ENCODE assay signal across 21 cellular contexts in the genomic region with DNA sequence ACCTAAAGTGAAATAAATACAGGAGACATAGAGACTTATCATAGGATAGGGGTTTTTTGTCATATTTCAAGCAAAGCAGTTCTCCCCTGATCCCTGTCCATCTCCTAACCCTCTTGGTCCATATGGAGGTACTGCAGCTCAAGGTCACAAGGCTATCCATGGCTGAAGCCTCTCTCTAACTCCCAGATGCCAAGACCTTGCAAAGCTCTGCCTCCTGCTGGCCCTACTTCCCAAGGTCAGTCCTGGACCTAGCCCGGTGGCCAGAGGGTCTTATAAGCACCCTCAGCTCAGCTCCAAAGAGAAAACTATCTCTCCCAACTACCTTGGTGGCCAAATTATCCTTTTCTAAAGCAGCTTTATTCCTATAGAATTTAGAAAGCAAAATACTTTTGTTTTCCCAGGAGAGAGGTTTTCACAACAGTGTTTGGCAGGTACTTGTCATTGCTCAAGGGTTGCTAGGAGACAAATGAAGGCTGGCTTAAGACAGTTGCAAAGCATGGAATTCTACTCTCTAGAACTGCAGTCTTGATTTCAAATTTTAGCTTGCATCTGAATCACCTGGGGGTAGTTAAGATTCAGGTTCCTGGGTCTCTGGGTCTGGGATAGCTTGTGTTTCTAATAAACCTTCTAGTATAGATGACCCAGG.
DNase-seq lines count a peak whose midpoint lies in the region; ATAC-seq and TF ChIP-seq lines count a peak whose summit lies in the region.
"Had no signal": no experiment of that assay in that cellular context is flagged by ENCODE, and none has a peak within 500 bp of the region (broad histone marks: within the 10 kb centered on the region; RNA-seq: fewer than 3 reads in every experiment).

No MANE protein-coding gene starts in this region.

- DNase-seq in activated CD4-positive, alpha-beta T cell treated with anti-CD3 and anti-CD28 coated beads, Interleukin-2, amount 10 ng/mL, durations not matched to agents 7 days and 5 days: no peak
- no peak for DNase-seq in activated CD4-positive, alpha-beta T cell treated with anti-CD3 and anti-CD28 coated beads for 48 hours
- DNase-seq in CD8-positive, alpha-beta T cell: no peak
- DNase-seq in T-cell (no peak), fibroblast of mammary gland (ENCODE audit: low read depth) (peak; percentile 48), T-helper 1 cell (no peak)
- DNase-seq: activated CD4-positive, CD25-positive, alpha-beta regulatory T cell treated with anti-CD3 and anti-CD28 coated beads, Interleukin-2, amount 50 U/mL, for 72 hours; activated naive CD4-positive, alpha-beta T cell treated with anti-CD3 and anti-CD28 coated beads, Interleukin-2, amount 50 U/mL, for 16 hours; DND-41; dorsolateral prefrontal cortex; glutamatergic neuron; NCI-H2107; NCI-H774; occipital lobe; stimulated activated CD4-positive, alpha-beta T cell treated with anti-CD3 and anti-CD28 coated beads, Interleukin-2, amount 100 ng/mL, for 24 hours; upper lobe of left lung had no signal

- no peaks in the 10 kb centered on the region for H3K27me3 ChIP-seq in CD8-positive, alpha-beta T cell (ENCODE audit: insufficient read depth, low read length)
- H3K27me3 ChIP-seq: upper lobe of left lung had no signal

- no peak overlapping the region for H3K27ac ChIP-seq in CD8-positive, alpha-beta T cell (ENCODE audit: low read depth, low read length)
- H3K27ac ChIP-seq: SK-N-MC had no signal

- no peaks in the 10 kb centered on the region for H3K27me3 Mint-ChIP-seq in activated CD4-positive, alpha-beta T cell treated with anti-CD3 and anti-CD28 coated beads, Interleukin-2, amount 10 ng/mL, durations not matched to agents 7 days and 5 days
- no peaks in the 10 kb centered on the region for H3K27me3 Mint-ChIP-seq in CD8-positive, alpha-beta T cell (ENCODE audit: low read depth)
- no peaks in the 10 kb centered on the region for H3K27me3 Mint-ChIP-seq in T-cell

- intact Hi-C loops in CD8-positive, alpha-beta T cell (cut with DNase I, micrococcal nuclease): loop anchor here (5.0 kb wide), 1 partner anchor 80 kb away; no protein-coding TSS in a partner anchor

- no peaks in the 10 kb centered on the region for H3K9me3 ChIP-seq in CD8-positive, alpha-beta T cell (ENCODE audit: low read length)
- H3K9me3 ChIP-seq: upper lobe of left lung had no signal

- no peak overlapping the region for H3K4me3 ChIP-seq in CD8-positive, alpha-beta T cell (ENCODE audit: low read depth, low read length)
- no peak overlapping the region for H3K4me3 ChIP-seq in fibroblast of mammary gland (ENCODE audit: control insufficient read depth, low read depth, low read length)
- H3K4me3 ChIP-seq: dorsolateral prefrontal cortex, SK-N-MC, upper lobe of left lung had no signal

- H3K4me1 Mint-ChIP-seq in activated CD4-positive, alpha-beta T cell treated with anti-CD3 and anti-CD28 coated beads, Interleukin-2, amount 10 ng/mL, durations not matched to agents 7 days and 5 days: peaks cover 22% of the 10 kb centered on the region
- H3K4me1 Mint-ChIP-seq in CD8-positive, alpha-beta T cell (ENCODE audit: low read depth): peaks cover 34% of the 10 kb centered on the region
- peaks cover 7 to 40% (median 39%) of the 10 kb centered on the region in 3 donors for H3K4me1 Mint-ChIP-seq in T-cell
- H3K4me1 Mint-ChIP-seq: IgD-negative memory B cell had no signal

- no peak overlapping the region for H3K4me3 Mint-ChIP-seq in activated CD4-positive, alpha-beta T cell treated with anti-CD3 and anti-CD28 coated beads, Interleukin-2, amount 10 ng/mL, durations not matched to agents 7 days and 5 days
- H3K4me3 Mint-ChIP-seq in CD8-positive, alpha-beta T cell: no peak overlapping the region
- H3K4me3 Mint-ChIP-seq in T-cell: no peak overlapping the region
- H3K4me3 Mint-ChIP-seq: IgD-negative memory B cell had no signal

- H3K36me3 Mint-ChIP-seq in activated CD4-positive, alpha-beta T cell treated with anti-CD3 and anti-CD28 coated beads, Interleukin-2, amount 10 ng/mL, durations not matched to agents 7 days and 5 days (ENCODE audit: low read depth): peaks cover 7% of the 10 kb centered on the region
- no peaks in the 10 kb centered on the region for H3K36me3 Mint-ChIP-seq in CD8-positive, alpha-beta T cell
- H3K36me3 Mint-ChIP-seq in T-cell: no peaks in the 10 kb centered on the region
- H3K36me3 Mint-ChIP-seq: IgD-negative memory B cell had no signal

- peaks cover 14% of the 10 kb centered on the region for H3K4me1 ChIP-seq in CD8-positive, alpha-beta T cell (ENCODE audit: insufficient read depth, low read length)
- H3K4me1 ChIP-seq: upper lobe of left lung had no signal

- H3K36me3 ChIP-seq in CD8-positive, alpha-beta T cell (ENCODE audit: insufficient read depth, low read length): no peaks in the 10 kb centered on the region
- H3K36me3 ChIP-seq: upper lobe of left lung had no signal

- POLR2A ChIA-PET in activated CD4-positive, alpha-beta T cell treated with anti-CD3 and anti-CD28 coated beads, Interleukin-2, amount 10 ng/mL, durations not matched to agents 7 days and 5 days (lab: Charles Lee): no interaction called here
- POLR2A ChIA-PET in CD8-positive, alpha-beta T cell (lab: Charles Lee): interaction anchor here (0.7 to 1.8 kb wide), 7 partner anchors 9 to 80 kb away, joined by 3 to 4 read pairs (median 3); no protein-coding TSS in a partner anchor
- POLR2A ChIA-PET in T-cell (lab: Charles Lee): interaction anchor here in 1 of 2 donors (0.6 kb wide), 1 partner anchor 67 kb away, joined by 3 read pairs; no protein-coding TSS in a partner anchor

- no peak for TF ChIP-seq CTCF in CD8-positive, alpha-beta T cell (IDR thresholded peaks at IDR 0.05)
- no peak for TF ChIP-seq CTCF in fibroblast of mammary gland (conservative IDR thresholded peaks at IDR 0.05; ENCODE audit: control insufficient read depth, insufficient read depth, low read depth, low read length)

- CTCF ChIA-PET in activated CD4-positive, alpha-beta T cell treated with anti-CD3 and anti-CD28 coated beads, Interleukin-2, amount 10 ng/mL, durations not matched to agents 7 days and 5 days (lab: Charles Lee): interaction anchor here (0.6 to 2.0 kb wide), 6 partner anchors 13 to 731 kb away, joined by 3 to 11 read pairs (median 5); no protein-coding TSS in a partner anchor
- CTCF ChIA-PET in CD8-positive, alpha-beta T cell (lab: Charles Lee): interaction anchor here (0.8 to 3.5 kb wide), 7 partner anchors 12 to 181 kb away, joined by 3 to 25 read pairs (median 4); no protein-coding TSS in a partner anchor
- CTCF ChIA-PET in T-cell (lab: Charles Lee): interaction anchor here (1.0 to 1.7 kb wide), 4 partner anchors 35 to 926 kb away, joined by 3 to 8 read pairs (median 3); no protein-coding TSS in a partner anchor

- ATAC-seq in CD8-positive, alpha-beta T cell: no peak
- ATAC-seq in T-cell (replicated peaks in 1 of 4): no peak
- no peak for ATAC-seq in GM19463 (IDR thresholded peaks at IDR 0.05; ENCODE audit: unreplicated experiment)
- ATAC-seq in GM21526 (IDR thresholded peaks at IDR 0.05; ENCODE audit: low FRiP score, unreplicated experiment): no peak
- ATAC-seq: esophagus mucosa had no signal

- peaks cover 8% of the 10 kb centered on the region for H3K9me3 Mint-ChIP-seq in activated CD4-positive, alpha-beta T cell treated with anti-CD3 and anti-CD28 coated beads, Interleukin-2, amount 10 ng/mL, durations not matched to agents 7 days and 5 days
- H3K9me3 Mint-ChIP-seq in CD8-positive, alpha-beta T cell: no peaks in the 10 kb centered on the region
- H3K9me3 Mint-ChIP-seq in T-cell: no peaks in the 10 kb centered on the region
- H3K9me3 Mint-ChIP-seq: IgD-negative memory B cell had no signal

- H3K27ac Mint-ChIP-seq in activated CD4-positive, alpha-beta T cell treated with anti-CD3 and anti-CD28 coated beads, Interleukin-2, amount 10 ng/mL, durations not matched to agents 7 days and 5 days: peak overlapping the region; percentile 48
- peak overlapping the region; percentile 53 for H3K27ac Mint-ChIP-seq in CD8-positive, alpha-beta T cell
- peak overlapping the region; percentile 88 to 90 for H3K27ac Mint-ChIP-seq in T-cell
- H3K27ac Mint-ChIP-seq: IgD-negative memory B cell had no signal
